Comparison of ENCODE assay signal across 1 cellular context in genomic region chr1:228007054-228007800, GRCh38.
TF ChIP-seq lines count a peak whose summit lies in the region.

No MANE protein-coding gene starts in this region.

TF ChIP-seq in A549, 52 proteins besides CTCF, POLR2A, EP300 and RAD21:
- TF ChIP-seq ZNF302 (CRISPR knock-in tag; IDR thresholded peaks at IDR 0.05) (no peak), HMGXB4 (CRISPR knock-in tag; IDR thresholded peaks at IDR 0.05; ENCODE audit: borderline replicate concordance) (no peak), PBX3 (IDR thresholded peaks at IDR 0.05) (no peak), PHF8 (IDR thresholded peaks at IDR 0.05; ENCODE audit: borderline replicate concordance, low read depth) (no peak), MAFK (IDR thresholded peaks at IDR 0.05; ENCODE audit: partially characterized antibody) (no peak), RFX5 (IDR thresholded peaks at IDR 0.05) (no peak), HOXB5 (CRISPR knock-in tag; IDR thresholded peaks at IDR 0.05) (no peak), FOSB (CRISPR knock-in tag; IDR thresholded peaks at IDR 0.05) (no peak)
- TF ChIP-seq, protein P1, sequence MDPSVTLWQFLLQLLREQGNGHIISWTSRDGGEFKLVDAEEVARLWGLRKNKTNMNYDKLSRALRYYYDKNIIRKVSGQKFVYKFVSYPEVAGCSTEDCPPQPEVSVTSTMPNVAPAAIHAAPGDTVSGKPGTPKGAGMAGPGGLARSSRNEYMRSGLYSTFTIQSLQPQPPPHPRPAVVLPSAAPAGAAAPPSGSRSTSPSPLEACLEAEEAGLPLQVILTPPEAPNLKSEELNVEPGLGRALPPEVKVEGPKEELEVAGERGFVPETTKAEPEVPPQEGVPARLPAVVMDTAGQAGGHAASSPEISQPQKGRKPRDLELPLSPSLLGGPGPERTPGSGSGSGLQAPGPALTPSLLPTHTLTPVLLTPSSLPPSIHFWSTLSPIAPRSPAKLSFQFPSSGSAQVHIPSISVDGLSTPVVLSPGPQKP (IDR thresholded peaks at IDR 0.05; ENCODE audit: low read depth, low read length): no peak
- TF ChIP-seq, protein P2, sequence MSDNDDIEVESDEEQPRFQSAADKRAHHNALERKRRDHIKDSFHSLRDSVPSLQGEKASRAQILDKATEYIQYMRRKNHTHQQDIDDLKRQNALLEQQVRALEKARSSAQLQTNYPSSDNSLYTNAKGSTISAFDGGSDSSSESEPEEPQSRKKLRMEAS (IDR thresholded peaks at IDR 0.05): no peak
